ENCODE assay signal across 24 cellular contexts in genomic region chr22:49577168-49578060, GRCh38.
DNase-seq lines count a peak whose midpoint lies in the region; ATAC-seq, FAIRE-seq and TF ChIP-seq lines count a peak whose summit lies in the region.
"Had no signal": no experiment of that assay in that cellular context is flagged by ENCODE, and none has a peak within 500 bp of the region (broad histone marks: within the 10 kb centered on the region; RNA-seq: fewer than 3 reads in every experiment).

No MANE protein-coding gene starts in this region.

- peaks cover under 1% of the 10 kb centered on the region for H3K27me3 Mint-ChIP-seq in neural progenitor cell (ENCODE audit: insufficient read depth, low read depth)
- no peaks in the 10 kb centered on the region for H3K27me3 Mint-ChIP-seq in type B pancreatic cell
- no peaks in the 10 kb centered on the region for H3K27me3 Mint-ChIP-seq in naive thymus-derived CD8-positive, alpha-beta T cell

- POLR2A ChIA-PET in naive thymus-derived CD8-positive, alpha-beta T cell (lab: Charles Lee): no interaction called here

- no peak for TF ChIP-seq CTCF in left ventricle myocardium inferior (IDR thresholded peaks at IDR 0.05; ENCODE audit: borderline replicate concordance)
- no peak for TF ChIP-seq CTCF in bronchial epithelial cell (IDR thresholded peaks at IDR 0.05; ENCODE audit: insufficient read depth, low read length, severe bottlenecking)
- no peak for TF ChIP-seq CTCF in neural progenitor cell (IDR thresholded peaks at IDR 0.05)
- no peak for TF ChIP-seq CTCF in type B pancreatic cell (conservative IDR thresholded peaks at IDR 0.05)

- no peaks in the 10 kb centered on the region for H3K36me3 Mint-ChIP-seq in neural progenitor cell
- no peaks in the 10 kb centered on the region for H3K36me3 Mint-ChIP-seq in type B pancreatic cell
- peaks cover 6 to 21% (median 9%) of the 10 kb centered on the region in 3 donors for H3K36me3 Mint-ChIP-seq in naive thymus-derived CD8-positive, alpha-beta T cell

- no peaks in the 10 kb centered on the region for H3K79me2 ChIP-seq in neural progenitor cell (ENCODE audit: low read depth)

- intact Hi-C loops in left ventricle myocardium superior (cut with micrococcal nuclease): no loop called here
- intact Hi-C loops in left ventricle myocardium inferior (cut with micrococcal nuclease): no loop called here

- H3K27ac Mint-ChIP-seq in neural progenitor cell: peak overlapping the region; percentile 42
- H3K27ac Mint-ChIP-seq in type B pancreatic cell: no peak overlapping the region
- peak overlapping the region in 4 of 10 donors; percentile 4 to 86 (median 47) for H3K27ac Mint-ChIP-seq in naive thymus-derived CD8-positive, alpha-beta T cell

- no peaks in the 10 kb centered on the region for H3K4me1 Mint-ChIP-seq in neural progenitor cell
- H3K4me1 Mint-ChIP-seq in type B pancreatic cell (ENCODE audit: unreplicated experiment): no peaks in the 10 kb centered on the region
- H3K4me1 Mint-ChIP-seq in naive thymus-derived CD8-positive, alpha-beta T cell: peaks cover 0 to 12% (median 5%) of the 10 kb centered on the region in 4 donors

- H3K4me3 ChIP-seq in left ventricle myocardium inferior (no peak overlapping the region), bronchial epithelial cell (ENCODE audit: low read depth, low read length) (no peak overlapping the region), neural progenitor cell (no peak overlapping the region)
- H3K4me3 ChIP-seq: BLaER1, upper lobe of right lung had no signal

- no peaks in the 10 kb centered on the region for H3K27me3 ChIP-seq in left ventricle myocardium inferior (ENCODE audit: low read depth)
- no peaks in the 10 kb centered on the region for H3K27me3 ChIP-seq in bronchial epithelial cell (ENCODE audit: control insufficient read depth, insufficient read depth, low read length)
- no peaks in the 10 kb centered on the region for H3K27me3 ChIP-seq in neural progenitor cell
- H3K27me3 ChIP-seq: BLaER1, upper lobe of right lung had no signal

- H3K9ac ChIP-seq in neural progenitor cell: no peak overlapping the region
- H3K9ac ChIP-seq: BLaER1 had no signal

- peak; percentile 32 for FAIRE-seq in bronchial epithelial cell (lab: Jason Lieb, UNC)
- FAIRE-seq: GM19239, small intestine had no signal

- DNase-seq in left ventricle myocardium superior: peak; percentile 9
- DNase-seq in left ventricle myocardium inferior: no peak
- DNase-seq in bronchial epithelial cell (ENCODE audit: low read depth): no peak
- no peak for DNase-seq in neural progenitor cell (ENCODE audit: low spot score)
- peak; percentile 63 for DNase-seq in type B pancreatic cell (ENCODE audit: extremely low spot score, unreplicated experiment)
- no peak for DNase-seq in naive thymus-derived CD8-positive, alpha-beta T cell
- no peak for DNase-seq in activated gamma-delta T cell treated with Interleukin-2 at 50 U/mL for 16 hours
- DNase-seq: activated CD4-positive, alpha-beta T cell treated with anti-CD3 and anti-CD28 coated beads, Interleukin-2, amount 50 U/mL, for 1 hour; COR-L47; DMS79; effector CD4-positive, alpha-beta T cell; GDM1; IMR-90; mammary epithelial cell; NCI-H1930; NCI-H526 treated with DMSO at 0.1 percent for 48 hours; nucleus accumbens; SHP77 treated with DMSO at 0.1 percent for 48 hours; small intestine; stimulated activated CD4-positive, alpha-beta T cell treated with anti-CD3 and anti-CD28 coated beads, Interleukin-1b, Interleukin-23, amount 100 ng/mL, for 48 hours; SW 1271; upper lobe of right lung had no signal

- H3K4me3 Mint-ChIP-seq in neural progenitor cell (no peak overlapping the region), type B pancreatic cell (no peak overlapping the region)
- H3K4me3 Mint-ChIP-seq in naive thymus-derived CD8-positive, alpha-beta T cell: no peak overlapping the region

- no peaks in the 10 kb centered on the region for H4K20me1 ChIP-seq in neural progenitor cell (ENCODE audit: low read depth)

- H3K9me3 Mint-ChIP-seq in neural progenitor cell (peaks cover 5% of the 10 kb centered on the region), type B pancreatic cell (no peaks in the 10 kb centered on the region)
- H3K9me3 Mint-ChIP-seq in naive thymus-derived CD8-positive, alpha-beta T cell: peaks cover 0 to 11% (median 2%) of the 10 kb centered on the region in 9 donors

- H3K4me2 ChIP-seq in neural progenitor cell: no peak overlapping the region
- H3K4me2 ChIP-seq: BLaER1 had no signal

- no peaks in the 10 kb centered on the region for H3K36me3 ChIP-seq in left ventricle myocardium inferior
- no peaks in the 10 kb centered on the region for H3K36me3 ChIP-seq in bronchial epithelial cell (ENCODE audit: control insufficient read depth, insufficient read depth, low read length)
- H3K36me3 ChIP-seq in neural progenitor cell: no peaks in the 10 kb centered on the region
- H3K36me3 ChIP-seq: BLaER1, upper lobe of right lung had no signal

- H3K27ac ChIP-seq in left ventricle myocardium inferior (replicated peaks) (no peak overlapping the region), neural progenitor cell (no peak overlapping the region)
- H3K27ac ChIP-seq: BLaER1, upper lobe of right lung had no signal

- H3F3A ChIP-seq in neural progenitor cell (ENCODE audit: low read depth): no peaks in the 10 kb centered on the region

- H3K9me3 ChIP-seq in left ventricle myocardium inferior (replicated peaks) (peaks cover 20% of the 10 kb centered on the region), neural progenitor cell (ENCODE audit: low read depth) (no peaks in the 10 kb centered on the region)
- H3K9me3 ChIP-seq: upper lobe of right lung had no signal

- no peak for ATAC-seq in left ventricle myocardium superior
- no peak for ATAC-seq in naive thymus-derived CD8-positive, alpha-beta T cell
- ATAC-seq: upper lobe of right lung had no signal

- H3K4me1 ChIP-seq in left ventricle myocardium inferior: peaks cover 3% of the 10 kb centered on the region
- H3K4me1 ChIP-seq in neural progenitor cell: no peaks in the 10 kb centered on the region
- H3K4me1 ChIP-seq: BLaER1 had no signal

- no peak overlapping the region for H2AFZ ChIP-seq in neural progenitor cell (replicated peaks)

Comparison
In these comparisons a context has a peak if more than half of its experiments do, and no peak if none do; other contexts are left out.
1. DNase-seq: peak in left ventricle myocardium superior (single experiment) and type B pancreatic cell (single experiment); none in left ventricle myocardium inferior (single experiment), bronchial epithelial cell (single experiment), neural progenitor cell (single experiment), naive thymus-derived CD8-positive, alpha-beta T cell (0 of 10) and activated gamma-delta T cell treated with Interleukin-2 at 50 U/mL for 16 hours (single experiment).